Comparison of ENCODE assay signal across 27 cellular contexts in genomic region chr12:26379777-26380467, GRCh38.
"Had no signal": no experiment of that assay in that cellular context is flagged by ENCODE, and none has a peak within 500 bp of the region (broad histone marks: within the 10 kb centered on the region; RNA-seq: fewer than 3 reads in every experiment).

No MANE protein-coding gene starts in this region.

- DNase-seq: activated CD4-positive, alpha-beta T cell treated with anti-CD3 and anti-CD28 coated beads, Interleukin-2, amount 10 ng/mL, durations not matched to agents 24 days and 14 days; activated CD4-positive, alpha-beta T cell treated with anti-CD3 and anti-CD28 coated beads, Interleukin-2, amount 50 U/mL, for 4 hours; activated CD8-positive, alpha-beta T cell treated with anti-CD3 and anti-CD28 coated beads for 36 hours; activated gamma-delta T cell; activated naive CD4-positive, alpha-beta T cell treated with Interleukin-2 at 50 U/mL for 16 hours; activated naive CD8-positive, alpha-beta T cell treated with anti-CD3 and anti-CD28 coated beads, Interleukin-2, amount 10 ng/mL, durations not matched to agents 7 days and 5 days; activated T-cell treated with anti-CD3 and anti-CD28 coated beads, Interleukin-2, amount 50 U/mL, for 24 hours; adrenal gland; caudate nucleus; cerebellar nuclear complex; NCI-H1092 treated with DMSO at 0.1 percent for 48 hours; NCI-H146; NCI-H2107; NCI-H2171 treated with DMSO at 0.1 percent for 48 hours; NCI-H2227 treated with DMSO at 0.1 percent for 48 hours; NCI-H446; NCI-H524; PC-3; Peyer's patch; RPMI8226; T1000; WERI-Rb-1 had no signal

- H3K4me3 Mint-ChIP-seq: activated CD4-positive, alpha-beta T cell treated with anti-CD3 and anti-CD28 coated beads, Interleukin-2, amount 10 ng/mL, durations not matched to agents 24 days and 14 days; activated CD8-positive, alpha-beta T cell treated with anti-CD3 and anti-CD28 coated beads for 36 hours; activated naive CD4-positive, alpha-beta T cell treated with anti-CD3 and anti-CD28 coated beads, Interleukin-2, amount 50 U/mL, for 24 hours; activated naive CD8-positive, alpha-beta T cell treated with anti-CD3 and anti-CD28 coated beads, Interleukin-2, amount 10 ng/mL, durations not matched to agents 7 days and 5 days; activated T-cell treated with anti-CD3 and anti-CD28 coated beads, Interleukin-2, amount 50 U/mL, for 24 hours; brain had no signal

- H3K36me3 ChIP-seq: adrenal gland, WERI-Rb-1 had no signal

- H3K4me1 ChIP-seq: Peyer's patch had no signal

- H3K4me1 Mint-ChIP-seq: activated CD4-positive, alpha-beta T cell treated with anti-CD3 and anti-CD28 coated beads, Interleukin-2, amount 10 ng/mL, durations not matched to agents 24 days and 14 days; activated naive CD4-positive, alpha-beta T cell treated with anti-CD3 and anti-CD28 coated beads, Interleukin-2, amount 50 U/mL, for 24 hours had no signal

- H3K4me3 ChIP-seq: adrenal gland, Peyer's patch had no signal

- FAIRE-seq: bronchial epithelial cell, colon had no signal

- H3K27ac ChIP-seq: Peyer's patch, WERI-Rb-1 had no signal

- H3K27ac Mint-ChIP-seq: activated CD4-positive, alpha-beta T cell treated with anti-CD3 and anti-CD28 coated beads, Interleukin-2, amount 10 ng/mL, durations not matched to agents 24 days and 14 days; activated CD8-positive, alpha-beta T cell treated with anti-CD3 and anti-CD28 coated beads for 36 hours; activated naive CD4-positive, alpha-beta T cell treated with anti-CD3 and anti-CD28 coated beads, Interleukin-2, amount 50 U/mL, for 24 hours; activated naive CD8-positive, alpha-beta T cell treated with anti-CD3 and anti-CD28 coated beads, Interleukin-2, amount 10 ng/mL, durations not matched to agents 7 days and 5 days; activated T-cell treated with anti-CD3 and anti-CD28 coated beads, Interleukin-2, amount 50 U/mL, for 24 hours; activated T-helper 2 cell treated with anti-CD3 and anti-CD28 coated beads, Interferon-gamma antibody, Interleukin-2, Interleukin-4, amounts not matched to agents 10 μg/mL and 5 μg/mL and 100 μg/mL, durations not matched to agents 14 hours and 24 hours and 36 hours had no signal

- H3K27me3 ChIP-seq: adrenal gland, Peyer's patch had no signal

- H3K9me3 ChIP-seq: adrenal gland, Peyer's patch had no signal

- ATAC-seq: activated CD8-positive, alpha-beta T cell treated with anti-CD3 and anti-CD28 coated beads for 36 hours; PC-3 had no signal

- H3K36me3 Mint-ChIP-seq: brain had no signal

- H3K9me3 Mint-ChIP-seq: activated CD8-positive, alpha-beta T cell treated with anti-CD3 and anti-CD28 coated beads for 36 hours; activated naive CD4-positive, alpha-beta T cell treated with anti-CD3 and anti-CD28 coated beads, Interleukin-2, amount 50 U/mL, for 24 hours; activated T-helper 2 cell treated with anti-CD3 and anti-CD28 coated beads, Interferon-gamma antibody, Interleukin-2, Interleukin-4, amounts not matched to agents 10 μg/mL and 5 μg/mL and 100 μg/mL, durations not matched to agents 14 hours and 24 hours and 36 hours had no signal

- H3K27me3 Mint-ChIP-seq: activated CD4-positive, alpha-beta T cell treated with anti-CD3 and anti-CD28 coated beads, Interleukin-2, amount 10 ng/mL, durations not matched to agents 24 days and 14 days; activated CD8-positive, alpha-beta T cell treated with anti-CD3 and anti-CD28 coated beads for 36 hours; activated naive CD4-positive, alpha-beta T cell treated with anti-CD3 and anti-CD28 coated beads, Interleukin-2, amount 50 U/mL, for 24 hours; activated naive CD8-positive, alpha-beta T cell treated with anti-CD3 and anti-CD28 coated beads, Interleukin-2, amount 10 ng/mL, durations not matched to agents 7 days and 5 days; activated T-cell treated with anti-CD3 and anti-CD28 coated beads, Interleukin-2, amount 50 U/mL, for 24 hours; brain had no signal
